Comparison of ENCODE assay signal across 10 cellular contexts in genomic region chr21:46294647-46295176, GRCh38. TPM values are rescaled to one million over a fixed set of nuclear protein-coding genes. Genes with fewer than 3 reads are reported as not detected.
DNase-seq lines count a peak whose midpoint lies in the region; ATAC-seq and TF ChIP-seq lines count a peak whose summit lies in the region.
"Had no signal": no experiment of that assay in that cellular context is flagged by ENCODE, and none has a peak within 500 bp of the region (broad histone marks: within the 10 kb centered on the region; RNA-seq: fewer than 3 reads in every experiment).

No MANE protein-coding gene starts in this region.

- H3F3A ChIP-seq in SK-N-SH (replicated peaks; ENCODE audit: insufficient read depth): no peaks in the 10 kb centered on the region

- H3K27me3 Mint-ChIP-seq in activated CD4-positive, alpha-beta T cell treated with anti-CD3 and anti-CD28 coated beads, Interleukin-2, amount 10 ng/mL, durations not matched to agents 24 days and 14 days: no peaks in the 10 kb centered on the region

- peak overlapping the region; percentile 76 for H3K27ac Mint-ChIP-seq in activated CD4-positive, alpha-beta T cell treated with anti-CD3 and anti-CD28 coated beads, Interleukin-2, amount 10 ng/mL, durations not matched to agents 24 days and 14 days

- ATAC-seq in activated CD4-positive, CD25-positive, alpha-beta regulatory T cell treated with anti-CD3 and anti-CD28 coated beads, Interleukin-2, amount 50 U/mL, for 24 hours: no peak
- ATAC-seq in HG03025 (IDR thresholded peaks at IDR 0.05; ENCODE audit: low FRiP score, unreplicated experiment): no peak

- TF ChIP-seq CTCF in SK-N-SH (IDR thresholded peaks at IDR 0.05) (no peak), fibroblast of villous mesenchyme (IDR thresholded peaks at IDR 0.05; ENCODE audit: insufficient read depth, low read depth, low read length) (no peak)

- no peak overlapping the region for H3K9ac ChIP-seq in SK-N-SH

- no peaks in the 10 kb centered on the region for H3K9me2 ChIP-seq in SK-N-SH

- TF ChIP-seq RAD21 in SK-N-SH (IDR thresholded peaks at IDR 0.05; ENCODE audit: low read length): no peak

- H3K79me2 ChIP-seq in SK-N-SH (ENCODE audit: insufficient read depth): peaks cover 6% of the 10 kb centered on the region; the same call in 1 of the 2 replicates

- no peak overlapping the region for H3K4me3 Mint-ChIP-seq in activated CD4-positive, alpha-beta T cell treated with anti-CD3 and anti-CD28 coated beads, Interleukin-2, amount 10 ng/mL, durations not matched to agents 24 days and 14 days
- H3K4me3 Mint-ChIP-seq: B cell had no signal

- CTCF ChIA-PET in SK-N-SH (lab: Yijun Ruan, JAX): no interaction called here

- no peak for TF ChIP-seq EP300 in SK-N-SH (IDR thresholded peaks at IDR 0.05; ENCODE audit: borderline replicate concordance in 1 of 2, low read depth in 1 of 2, low read length in 1 of 2)

- H3K36me3 ChIP-seq in SK-N-SH (replicated peaks in 1 of 2; ENCODE audit: control insufficient read depth in 1 of 2, insufficient read depth in 2 of 2, low read length in 1 of 2): peaks cover 5 to 8% of the 10 kb centered on the region in 2 experiments

- peaks cover 20% of the 10 kb centered on the region for H3K4me1 Mint-ChIP-seq in activated CD4-positive, alpha-beta T cell treated with anti-CD3 and anti-CD28 coated beads, Interleukin-2, amount 10 ng/mL, durations not matched to agents 24 days and 14 days

- peaks cover 27% of the 10 kb centered on the region for H3K36me3 Mint-ChIP-seq in activated CD4-positive, alpha-beta T cell treated with anti-CD3 and anti-CD28 coated beads, Interleukin-2, amount 10 ng/mL, durations not matched to agents 24 days and 14 days (ENCODE audit: low read depth)

- 74% methylated on average over 8 of the region's 10 CpGs for WGBS in SK-N-SH (ENCODE audit: low lambda C conversion rate)

- POLR2A ChIA-PET in SK-N-SH (lab: Yijun Ruan, JAX): no interaction called here

- intact Hi-C loops in activated CD4-positive, alpha-beta T cell treated with anti-CD3 and anti-CD28 coated beads, Interleukin-2, amount 10 ng/mL, durations not matched to agents 24 days and 14 days (cut with micrococcal nuclease): no loop called here

- no peak overlapping the region for H2AFZ ChIP-seq in SK-N-SH (ENCODE audit: low read depth)

- no peaks in the 10 kb centered on the region for H4K20me1 ChIP-seq in SK-N-SH (ENCODE audit: insufficient read depth)

- no peaks in the 10 kb centered on the region for H3K27me3 ChIP-seq in SK-N-SH (ENCODE audit: insufficient read depth)

- peak overlapping the region in 1 of 2 experiments; percentile 46; a peak in 3 of 4 replicates for H3K27ac ChIP-seq in SK-N-SH (ENCODE audit: low read depth in 2 of 2, low read length in 1 of 2)

- no peak overlapping the region for H3K4me3 ChIP-seq in SK-N-SH (ENCODE audit: low read depth in 2 of 2, low read length in 1 of 2)
- no peak overlapping the region for H3K4me3 ChIP-seq in fibroblast of villous mesenchyme (ENCODE audit: low read depth, low read length)

- 0 out of 2 replicates have a peak overlapping the region, but pooled peaks have one; percentile 27 for H3K4me2 ChIP-seq in SK-N-SH

- no peak for DNase-seq in activated CD4-positive, alpha-beta T cell treated with anti-CD3 and anti-CD28 coated beads, Interleukin-2, amount 10 ng/mL, durations not matched to agents 24 days and 14 days
- no peak for DNase-seq in activated CD4-positive, alpha-beta T cell treated with anti-CD3 and anti-CD28 coated beads for 4 hours
- peak; percentile 51 for DNase-seq in SK-N-SH
- peak; percentile 53 for DNase-seq in fibroblast of villous mesenchyme (ENCODE audit: low read depth)
- peak; percentile 39 for DNase-seq in stromal cell of bone marrow (ENCODE audit: low read depth)
- DNase-seq in activated CD4-positive, alpha-beta T cell treated with anti-CD3 and anti-CD28 coated beads, Interleukin-2, amount 50 U/mL, for 4 hours: no peak
- DNase-seq: NCI-H187 treated with DMSO at 0.1 percent for 48 hours had no signal

- H3K9me3 Mint-ChIP-seq in activated CD4-positive, alpha-beta T cell treated with anti-CD3 and anti-CD28 coated beads, Interleukin-2, amount 10 ng/mL, durations not matched to agents 24 days and 14 days: no peaks in the 10 kb centered on the region

- H3K9me3 ChIP-seq in SK-N-SH: no peaks in the 10 kb centered on the region

- H3K4me1 ChIP-seq in SK-N-SH (ENCODE audit: control insufficient read depth in 1 of 2, insufficient read depth in 2 of 2, low read depth in 1 of 2, low read length in 1 of 2): peaks cover 7 to 8% of the 10 kb centered on the region in 2 experiments; a peak in 3 of 4 replicates

TF ChIP-seq in SK-N-SH, 30 proteins besides CTCF, POLR2A, EP300 and RAD21:
- TF ChIP-seq YY1 (IDR thresholded peaks at IDR 0.05; ENCODE audit: low read depth) (no peak), NFIC (IDR thresholded peaks at IDR 0.05; ENCODE audit: borderline replicate concordance) (no peak), TAF1 (IDR thresholded peaks at IDR 0.05; ENCODE audit: borderline replicate concordance, low read depth, low read length) (no peak)

RNA-seq across cellular contexts. Expression of gene YBEY, which starts 8.6 kb away (rescaled TPM):
- 16.2 and 18.2 TPM in 2 replicates for total RNA-seq in activated CD4-positive, alpha-beta T cell treated with anti-CD3 and anti-CD28 coated beads, Interleukin-2, amount 10 ng/mL, durations not matched to agents 24 days and 14 days
- polyA plus RNA-seq in SK-N-SH (2012; rRNA removed): 44.5 and 47.5 TPM in 2 replicates
- polyA plus RNA-seq in SK-N-SH (2012; cell fraction: cytosol; rRNA removed): 54.2 and 65.5 TPM in 2 replicates
- polyA plus RNA-seq in SK-N-SH (2012; cell fraction: nucleus; rRNA removed): 15.3 and 22.2 TPM in 2 replicates
- 10.3 and 10.4 TPM in 2 replicates for total RNA-seq in fibroblast of villous mesenchyme

RNA-seq across cellular contexts. Expression of gene MCM3AP, which starts 9.3 kb away (rescaled TPM):
- 129 and 138 TPM in 2 replicates for total RNA-seq in activated CD4-positive, alpha-beta T cell treated with anti-CD3 and anti-CD28 coated beads, Interleukin-2, amount 10 ng/mL, durations not matched to agents 24 days and 14 days
- polyA plus RNA-seq in SK-N-SH (2012; rRNA removed): 42.9 and 46.9 TPM in 2 replicates
- polyA plus RNA-seq in SK-N-SH (2012; cell fraction: cytosol; rRNA removed): 22.3 and 28.1 TPM in 2 replicates
- polyA plus RNA-seq in SK-N-SH (2012; cell fraction: nucleus; rRNA removed): 142 and 167 TPM in 2 replicates
- total RNA-seq in fibroblast of villous mesenchyme: 60.9 and 67.6 TPM in 2 replicates

RNA-seq across cellular contexts. Expression of gene C21orf58, which starts 29.0 kb away (rescaled TPM):
- 28.4 and 33.4 TPM in 2 replicates for total RNA-seq in activated CD4-positive, alpha-beta T cell treated with anti-CD3 and anti-CD28 coated beads, Interleukin-2, amount 10 ng/mL, durations not matched to agents 24 days and 14 days
- polyA plus RNA-seq in SK-N-SH (2012; rRNA removed): 6.6 and 9.7 TPM in 2 replicates
- 3.6 and 4.7 TPM in 2 replicates for polyA plus RNA-seq in SK-N-SH (2012; cell fraction: cytosol; rRNA removed)
- polyA plus RNA-seq in SK-N-SH (2012; cell fraction: nucleus; rRNA removed): 46.9 and 57.3 TPM in 2 replicates
- 5.5 and 5.6 TPM in 2 replicates for total RNA-seq in fibroblast of villous mesenchyme

RNA-seq across cellular contexts. Expression of gene PCNT, which starts 29.2 kb away (rescaled TPM):
- total RNA-seq in activated CD4-positive, alpha-beta T cell treated with anti-CD3 and anti-CD28 coated beads, Interleukin-2, amount 10 ng/mL, durations not matched to agents 24 days and 14 days: 52.0 and 61.2 TPM in 2 replicates
- 15.2 and 15.7 TPM in 2 replicates for polyA plus RNA-seq in SK-N-SH (2012; rRNA removed)
- polyA plus RNA-seq in SK-N-SH (2012; cell fraction: cytosol; rRNA removed): 7.6 and 10.0 TPM in 2 replicates
- polyA plus RNA-seq in SK-N-SH (2012; cell fraction: nucleus; rRNA removed): 41.4 and 67.8 TPM in 2 replicates
- 21.6 and 23.8 TPM in 2 replicates for total RNA-seq in fibroblast of villous mesenchyme

Comparison
In these comparisons a context has a peak if more than half of its experiments do, and no peak if none do; other contexts are left out.
1. DNase-seq: peak in SK-N-SH (single experiment), fibroblast of villous mesenchyme (single experiment) and stromal cell of bone marrow (single experiment); none in activated CD4-positive, alpha-beta T cell treated with anti-CD3 and anti-CD28 coated beads, Interleukin-2, amount 10 ng/mL, durations not matched to agents 24 days and 14 days (single experiment), activated CD4-positive, alpha-beta T cell treated with anti-CD3 and anti-CD28 coated beads for 4 hours (0 of 2) and activated CD4-positive, alpha-beta T cell treated with anti-CD3 and anti-CD28 coated beads, Interleukin-2, amount 50 U/mL, for 4 hours (0 of 2).